In genomic region chr2:164717000-164717597, GRCh38 we compare ENCODE assay signal across 8 cellular contexts.
DNase-seq lines count a peak whose midpoint lies in the region; FAIRE-seq and TF ChIP-seq lines count a peak whose summit lies in the region.

No MANE protein-coding gene starts in this region.

- no peaks in the 10 kb centered on the region for H3K9me2 ChIP-seq in hepatocyte (replicated peaks; ENCODE audit: insufficient read depth)

- FAIRE-seq in A204.1 (lab: Jason Lieb, UNC) = peak; percentile 96

- POLR2A ChIA-PET in RWPE1 (lab: Yijun Ruan, JAX; ENCODE audit: low non-redundant PET) = no interaction called here

- H3K27me3 ChIP-seq in hepatocyte = no peaks in the 10 kb centered on the region

- no peak overlapping the region for H3K27ac ChIP-seq in RWPE1
- no peak overlapping the region for H3K27ac ChIP-seq in hepatocyte

- no peak overlapping the region for H3K4me2 ChIP-seq in hepatocyte

- peaks cover 5% of the 10 kb centered on the region for H3K4me1 ChIP-seq in hepatocyte (ENCODE audit: insufficient read depth)

- TF ChIP-seq CTCF in GM12873 (IDR thresholded peaks at IDR 0.05; ENCODE audit: insufficient read depth, low read depth, low read length, missing control alignments) (peak; percentile 39), RWPE1 (conservative IDR thresholded peaks at IDR 0.05; ENCODE audit: low read depth) (peak; percentile 67), hepatocyte (IDR thresholded peaks at IDR 0.05; ENCODE audit: poor library complexity) (peak; percentile 70)

- no peaks in the 10 kb centered on the region for H4K20me1 ChIP-seq in hepatocyte (ENCODE audit: insufficient read depth, poor library complexity, severe bottlenecking)

- CTCF ChIA-PET in RWPE1 (lab: Yijun Ruan, JAX) = interaction anchor here (0.6 kb wide), 2 partner anchors 52 to 226 kb away, joined by 3 read pairs; no protein-coding TSS in a partner anchor

- H3K36me3 ChIP-seq in hepatocyte (replicated peaks; ENCODE audit: insufficient read depth, low read depth) = no peaks in the 10 kb centered on the region

- peaks cover 3% of the 10 kb centered on the region for H3K79me2 ChIP-seq in hepatocyte

- H3K4me3 ChIP-seq in hepatocyte = no peak overlapping the region

- H3K9me3 ChIP-seq in hepatocyte (ENCODE audit: low read depth) = no peaks in the 10 kb centered on the region

- no peak overlapping the region for H2AFZ ChIP-seq in hepatocyte

- WGBS in hepatocyte (ENCODE audit: low lambda C conversion rate, missing lambda C conversion rate) = 56% methylated on average over 4 of the region's 4 CpGs

- DNase-seq in RWPE1 (ENCODE audit: low spot score) (no peak), hepatocyte (ENCODE audit: low spot score) (peak; percentile 61), HuH-7.5 (ENCODE audit: low spot score) (no peak), T1000 (lab: John Stamatoyannopoulos, UW) (no peak)
- no peak for DNase-seq in activated CD8-positive, alpha-beta memory T cell treated with anti-CD3 and anti-CD28 coated beads, Interleukin-2, amount 50 U/mL, for 48 hours
- no peak for DNase-seq in activated naive CD4-positive, alpha-beta T cell treated with anti-CD3 and anti-CD28 coated beads, Interleukin-2, amount 50 U/mL, for 16 hours
